In genomic region chr2:8306530-8307351, GRCh38 we compare ENCODE assay signal across 11 cellular contexts.
DNase-seq lines count a peak whose midpoint lies in the region; ATAC-seq, FAIRE-seq and TF ChIP-seq lines count a peak whose summit lies in the region.
"Had no signal": no experiment of that assay in that cellular context is flagged by ENCODE, and none has a peak within 500 bp of the region (broad histone marks: within the 10 kb centered on the region; RNA-seq: fewer than 3 reads in every experiment).

No MANE protein-coding gene starts in this region.

- H3K9ac ChIP-seq in OCI-LY3 (ENCODE audit: low read length) (peak overlapping the region; percentile 46; the same call in 1 of the 2 replicates), H1 (replicated peaks in 1 of 4; ENCODE audit: extremely low read depth in 1 of 4, low read depth in 3 of 4, low read length in 3 of 4) (no peak overlapping the region), smooth muscle cell (ENCODE audit: low read depth) (no peak overlapping the region)

- H2BK20ac ChIP-seq in H1 (ENCODE audit: low read length) = no peak overlapping the region

- H3K4me1 ChIP-seq in OCI-LY3 (ENCODE audit: low read length) = peaks cover 100% of the 10 kb centered on the region
- H3K4me1 ChIP-seq in H1 (replicated peaks in 1 of 4; ENCODE audit: control insufficient read depth in 3 of 4, insufficient read depth in 4 of 4, low read length in 3 of 4) = peaks cover 0 to 4% (median 3%) of the 10 kb centered on the region in 4 experiments; a peak in 2 of 7 replicates
- H3K4me1 ChIP-seq in smooth muscle cell (ENCODE audit: low read depth) = no peaks in the 10 kb centered on the region

- H4K20me1 ChIP-seq in OCI-LY3 (ENCODE audit: insufficient read depth, low read length) (no peaks in the 10 kb centered on the region), H1 (replicated peaks in 1 of 2; ENCODE audit: control insufficient read depth in 1 of 2, insufficient read depth in 2 of 2, low read length in 2 of 2) (no peaks in the 10 kb centered on the region), smooth muscle cell (ENCODE audit: low read depth) (no peaks in the 10 kb centered on the region)

- CTCF ChIA-PET in H1 (lab: Charles Lee; ENCODE audit: partially characterized antibody) = interaction anchor here (1.0 kb wide), 1 partner anchor 18 kb away, joined by 4 read pairs; no protein-coding TSS in a partner anchor

- no peak for DNase-seq in H1 (ENCODE audit: low read depth in 1 of 2, low spot score in 2 of 2)
- no peak for DNase-seq in smooth muscle cell (lab: John Stamatoyannopoulos, UW; ENCODE audit: unreplicated experiment)
- DNase-seq in NCI-H2171 treated with DMSO at 0.1 percent for 48 hours (lab: John Stamatoyannopoulos, UW) = no peak
- no peak for DNase-seq in Right ventricle myocardium inferior (ENCODE audit: missing footprints)
- DNase-seq: NCI-H2029, RPMI8226 had no signal

- H4K91ac ChIP-seq in H1 (replicated peaks; ENCODE audit: insufficient read length, low read length) = no peak overlapping the region

- no peak overlapping the region for H3K56ac ChIP-seq in H1 (replicated peaks; ENCODE audit: insufficient read length, low read depth, low read length)

- H2BK15ac ChIP-seq in H1 (ENCODE audit: low read length) = no peak overlapping the region

- POLR2A ChIA-PET in H1 (lab: Charles Lee; ENCODE audit: partially characterized antibody) = no interaction called here

- no peak overlapping the region for H3K18ac ChIP-seq in H1 (ENCODE audit: extremely low read depth, low read length)

- TF ChIP-seq EP300 in H1 (IDR thresholded peaks at IDR 0.05; ENCODE audit: borderline replicate concordance in 1 of 2, low read depth in 2 of 2, low read length in 2 of 2) = no peak

- H3K9me3 ChIP-seq in OCI-LY3 (ENCODE audit: insufficient read depth, low read length) = no peaks in the 10 kb centered on the region
- H3K9me3 ChIP-seq in H1 (ENCODE audit: insufficient read depth in 2 of 2, low read depth in 1 of 2, low read length in 1 of 2) = no peaks in the 10 kb centered on the region
- no peaks in the 10 kb centered on the region for H3K9me3 ChIP-seq in smooth muscle cell (replicated peaks; ENCODE audit: low read depth)

- H3K27ac ChIP-seq in OCI-LY3 (ENCODE audit: low read length) = peak overlapping the region; percentile 45
- H3K27ac ChIP-seq in H1 (ENCODE audit: low read depth, low read length) = no peak overlapping the region
- H3K27ac ChIP-seq in smooth muscle cell (ENCODE audit: low read depth) = no peak overlapping the region

- H3K79me2 ChIP-seq in OCI-LY3 (ENCODE audit: low read length) = no peaks in the 10 kb centered on the region
- H3K79me2 ChIP-seq in H1 (ENCODE audit: control insufficient read depth in 1 of 2, insufficient read depth in 2 of 2, low read length in 2 of 2) = no peaks in the 10 kb centered on the region
- no peaks in the 10 kb centered on the region for H3K79me2 ChIP-seq in smooth muscle cell (ENCODE audit: low read depth)

- no peak for TF ChIP-seq RAD21 in H1 (IDR thresholded peaks at IDR 0.05 in 1 of 2, conservative IDR thresholded peaks at IDR 0.05 in 1 of 2; ENCODE audit: low read depth in 2 of 2, low read length in 2 of 2)

- H2BK12ac ChIP-seq in H1 (ENCODE audit: low read depth, low read length) = 0 out of 2 replicates have a peak overlapping the region, but pooled peaks have one; percentile 21

- H3K36me3 ChIP-seq in OCI-LY3 (replicated peaks; ENCODE audit: low read depth, low read length) = no peaks in the 10 kb centered on the region
- H3K36me3 ChIP-seq in H1 (ENCODE audit: control insufficient read depth in 2 of 4, insufficient read depth in 4 of 4, low read length in 3 of 4) = no peaks in the 10 kb centered on the region
- H3K36me3 ChIP-seq in smooth muscle cell (ENCODE audit: low read depth) = no peaks in the 10 kb centered on the region

- H2BK5ac ChIP-seq in H1 (ENCODE audit: low read depth, low read length) = no peak overlapping the region

- no peaks in the 10 kb centered on the region for H3F3A ChIP-seq in smooth muscle cell (ENCODE audit: low read depth)

- no peak for TF ChIP-seq POLR2A in H1 (IDR thresholded peaks at IDR 0.05; ENCODE audit: control extremely low read depth in 1 of 2, low read depth in 2 of 2, low read length in 2 of 2)

- no peaks in the 10 kb centered on the region for H3K79me1 ChIP-seq in H1 (ENCODE audit: low read depth, low read length)

- H3K23ac ChIP-seq in H1 (ENCODE audit: insufficient read length) = no peak overlapping the region

- no peak overlapping the region for H3K14ac ChIP-seq in H1 (ENCODE audit: insufficient read length)

- H3K27me3 ChIP-seq in OCI-LY3 (ENCODE audit: low read depth, low read length) (no peaks in the 10 kb centered on the region), H1 (replicated peaks in 1 of 4; ENCODE audit: control insufficient read depth in 3 of 4, extremely low read depth in 1 of 4, insufficient read depth in 3 of 4, low read length in 3 of 4) (no peaks in the 10 kb centered on the region), smooth muscle cell (ENCODE audit: low read depth) (no peaks in the 10 kb centered on the region)

- no peak overlapping the region for H2AFZ ChIP-seq in OCI-LY3 (ENCODE audit: low read depth, low read length)
- no peak overlapping the region for H2AFZ ChIP-seq in H1 (ENCODE audit: low read length)
- no peak overlapping the region for H2AFZ ChIP-seq in smooth muscle cell (ENCODE audit: low read depth)

- intact Hi-C loops in Right ventricle myocardium inferior (cut with DNase I) = no loop called here

- ATAC-seq in GM18519 (IDR thresholded peaks at IDR 0.05; ENCODE audit: low FRiP score, unreplicated experiment) (peak; percentile 33), Right ventricle myocardium inferior (no peak), HG02678 (IDR thresholded peaks at IDR 0.05; ENCODE audit: unreplicated experiment) (no peak)
- ATAC-seq: WTC11 had no signal

- no peaks in the 10 kb centered on the region; the same call in 1 of the 2 replicates for H3K23me2 ChIP-seq in H1 (ENCODE audit: low read depth, low read length)

- 95% methylated on average over 7 of the region's 7 CpGs; no CpG with 5 or more reads in 1 of the 2 experiments for WGBS in H1 (ENCODE audit: extremely low coverage in 1 of 2, insufficient coverage in 1 of 2, insufficient read length in 1 of 2, insufficient replicate concordance in 2 of 2, low coverage in 1 of 2, low lambda C conversion rate in 2 of 2, missing lambda C conversion rate in 1 of 2), 2 experiments
- 63% methylated on average over 7 of the region's 7 CpGs for WGBS in smooth muscle cell (ENCODE audit: low lambda C conversion rate)

- TF ChIP-seq CTCF in OCI-LY3 (IDR thresholded peaks at IDR 0.05; ENCODE audit: low read depth, low read length) (no peak), H1 (IDR thresholded peaks at IDR 0.05; ENCODE audit: control extremely low read depth in 1 of 3, insufficient read depth in 1 of 3, low read depth in 1 of 3, low read length in 3 of 3) (no peak), smooth muscle cell (IDR thresholded peaks at IDR 0.05; ENCODE audit: borderline replicate concordance, insufficient read depth, poor library complexity, severe bottlenecking) (no peak)

- H2BK120ac ChIP-seq in H1 (replicated peaks; ENCODE audit: low read depth, low read length) = no peak overlapping the region

- H2AK5ac ChIP-seq in H1 (ENCODE audit: low read depth, low read length) = no peak overlapping the region

- H3K4ac ChIP-seq in H1 (replicated peaks; ENCODE audit: insufficient read length, low read depth, low read length) = no peak overlapping the region

- H3K4me2 ChIP-seq in OCI-LY3 (ENCODE audit: low read length) (peak overlapping the region; percentile 59), H1 (ENCODE audit: insufficient read depth in 1 of 2, low read depth in 2 of 2, low read length in 2 of 2) (no peak overlapping the region), smooth muscle cell (peak overlapping the region; percentile 22)

- no peak overlapping the region for H4K5ac ChIP-seq in H1 (ENCODE audit: insufficient read length, low read depth, low read length)

- no peak overlapping the region for H4K8ac ChIP-seq in H1 (ENCODE audit: extremely low read depth, insufficient read depth, low read length)

- no peak for FAIRE-seq in H1 (lab: Jason Lieb, UNC)
- FAIRE-seq: endothelial cell of umbilical vein had no signal

- H3K4me3 ChIP-seq in OCI-LY3 (ENCODE audit: low read length) = peak overlapping the region; percentile 12; the same call in 1 of the 2 replicates
- no peak overlapping the region for H3K4me3 ChIP-seq in H1 (ENCODE audit: extremely low read depth in 1 of 4, insufficient read depth in 2 of 4, low read depth in 3 of 4, low read length in 4 of 4)
- H3K4me3 ChIP-seq in smooth muscle cell = no peak overlapping the region

TF ChIP-seq in H1, 55 proteins besides CTCF, POLR2A, EP300 and RAD21:
- TF ChIP-seq CTBP2 (IDR thresholded peaks at IDR 0.05; ENCODE audit: borderline replicate concordance, insufficient read depth, insufficient read length, low read length) (no peak), ASH2L (IDR thresholded peaks at IDR 0.05; ENCODE audit: low read length) (no peak), SIRT6 (IDR thresholded peaks at IDR 0.05; ENCODE audit: low read length) (no peak), SRF (IDR thresholded peaks at IDR 0.05; ENCODE audit: low read depth, low read length) (no peak), EGR1 (IDR thresholded peaks at IDR 0.05; ENCODE audit: borderline replicate concordance, low read depth, low read length) (no peak), CREB1 (IDR thresholded peaks at IDR 0.05) (no peak), EZH2 (IDR thresholded peaks at IDR 0.05; ENCODE audit: low read depth, low read length, severe bottlenecking) (no peak), NRF1 (IDR thresholded peaks at IDR 0.05; ENCODE audit: low read depth, low read length) (no peak), JUND (IDR thresholded peaks at IDR 0.05; ENCODE audit: low read length) (no peak)

Comparison
In these comparisons a context has a peak if more than half of its experiments do, and no peak if none do; other contexts are left out.
1. H3K4me2 ChIP-seq: peak in OCI-LY3 (single experiment) and smooth muscle cell (single experiment); none in H1 (0 of 2).